1 cellular context compared by ENCODE assay signal in the genomic region with DNA sequence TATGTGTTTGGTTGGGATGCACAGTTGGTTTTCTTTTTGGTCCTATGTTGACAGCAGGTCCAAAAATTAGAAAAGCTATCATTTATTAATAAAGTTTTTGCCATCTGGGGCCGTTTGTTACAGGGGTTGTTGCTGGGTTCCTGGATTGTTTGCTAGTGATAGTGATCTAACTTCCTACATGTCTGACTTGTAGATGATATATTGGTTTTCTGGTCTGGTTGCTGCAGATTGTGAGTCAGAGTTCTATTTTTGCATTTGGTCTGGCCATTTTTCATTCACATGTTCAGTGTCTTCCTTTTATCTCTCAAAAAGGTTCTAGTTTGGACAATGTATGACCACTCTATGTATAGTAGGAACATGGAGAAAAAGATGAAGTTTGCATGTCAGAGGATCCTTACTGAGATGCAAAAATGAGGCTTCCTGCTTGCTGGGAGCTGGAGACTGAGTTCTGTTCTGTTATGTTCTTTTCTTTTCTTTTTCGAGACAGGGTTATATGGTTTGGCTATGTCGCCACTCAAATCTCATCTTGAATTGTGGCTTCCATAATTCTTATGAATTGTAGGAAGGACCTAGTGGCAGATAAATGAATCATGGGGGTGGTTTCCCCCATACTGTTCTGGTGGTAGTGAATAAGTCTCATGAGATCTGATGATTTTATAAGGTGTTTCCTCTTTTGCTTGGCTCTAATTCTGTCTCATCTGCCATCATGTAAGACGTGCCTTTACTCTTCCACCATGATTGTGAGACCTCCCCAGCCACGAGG.
TF ChIP-seq lines count a peak whose summit lies in the region.

No MANE protein-coding gene starts in this region.

TF ChIP-seq in GM12878, 131 proteins besides CTCF, POLR2A, EP300 and RAD21 (continues in another document):
- TF ChIP-seq ASH2L (IDR thresholded peaks at IDR 0.05; ENCODE audit: borderline replicate concordance, low read depth) = no peak
- no peak for TF ChIP-seq YY1 (IDR thresholded peaks at IDR 0.05; ENCODE audit: low read depth, low read length)
- no peak for TF ChIP-seq LARP7 (IDR thresholded peaks at IDR 0.05)
- no peak for TF ChIP-seq NRF1 (conservative IDR thresholded peaks at IDR 0.05; ENCODE audit: low read depth, low read length)
- no peak for TF ChIP-seq CBX5 (IDR thresholded peaks at IDR 0.05; ENCODE audit: low read depth)
- TF ChIP-seq TCF7 (IDR thresholded peaks at IDR 0.05; ENCODE audit: borderline replicate concordance) = peak; percentile 18; the same call in 1 of the 2 replicates
- TF ChIP-seq SREBF1 (IDR thresholded peaks at IDR 0.05; ENCODE audit: low read length) = no peak
- no peak for TF ChIP-seq WRNIP1 (IDR thresholded peaks at IDR 0.05; ENCODE audit: borderline replicate concordance, low read depth, low read length)
- no peak for TF ChIP-seq YBX1 (IDR thresholded peaks at IDR 0.05)
- TF ChIP-seq, protein P1, sequence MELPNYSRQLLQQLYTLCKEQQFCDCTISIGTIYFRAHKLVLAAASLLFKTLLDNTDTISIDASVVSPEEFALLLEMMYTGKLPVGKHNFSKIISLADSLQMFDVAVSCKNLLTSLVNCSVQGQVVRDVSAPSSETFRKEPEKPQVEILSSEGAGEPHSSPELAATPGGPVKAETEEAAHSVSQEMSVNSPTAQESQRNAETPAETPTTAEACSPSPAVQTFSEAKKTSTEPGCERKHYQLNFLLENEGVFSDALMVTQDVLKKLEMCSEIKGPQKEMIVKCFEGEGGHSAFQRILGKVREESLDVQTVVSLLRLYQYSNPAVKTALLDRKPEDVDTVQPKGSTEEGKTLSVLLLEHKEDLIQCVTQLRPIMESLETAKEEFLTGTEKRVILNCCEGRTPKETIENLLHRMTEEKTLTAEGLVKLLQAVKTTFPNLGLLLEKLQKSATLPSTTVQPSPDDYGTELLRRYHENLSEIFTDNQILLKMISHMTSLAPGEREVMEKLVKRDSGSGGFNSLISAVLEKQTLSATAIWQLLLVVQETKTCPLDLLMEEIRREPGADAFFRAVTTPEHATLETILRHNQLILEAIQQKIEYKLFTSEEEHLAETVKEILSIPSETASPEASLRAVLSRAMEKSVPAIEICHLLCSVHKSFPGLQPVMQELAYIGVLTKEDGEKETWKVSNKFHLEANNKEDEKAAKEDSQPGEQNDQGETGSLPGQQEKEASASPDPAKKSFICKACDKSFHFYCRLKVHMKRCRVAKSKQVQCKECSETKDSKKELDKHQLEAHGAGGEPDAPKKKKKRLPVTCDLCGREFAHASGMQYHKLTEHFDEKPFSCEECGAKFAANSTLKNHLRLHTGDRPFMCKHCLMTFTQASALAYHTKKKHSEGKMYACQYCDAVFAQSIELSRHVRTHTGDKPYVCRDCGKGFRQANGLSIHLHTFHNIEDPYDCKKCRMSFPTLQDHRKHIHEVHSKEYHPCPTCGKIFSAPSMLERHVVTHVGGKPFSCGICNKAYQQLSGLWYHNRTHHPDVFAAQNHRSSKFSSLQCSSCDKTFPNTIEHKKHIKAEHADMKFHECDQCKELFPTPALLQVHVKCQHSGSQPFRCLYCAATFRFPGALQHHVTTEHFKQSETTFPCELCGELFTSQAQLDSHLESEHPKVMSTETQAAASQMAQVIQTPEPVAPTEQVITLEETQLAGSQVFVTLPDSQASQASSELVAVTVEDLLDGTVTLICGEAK (IDR thresholded peaks at IDR 0.05; ENCODE audit: borderline replicate concordance) = peak; percentile 84
- no peak for TF ChIP-seq ZNF217 (IDR thresholded peaks at IDR 0.05)
- TF ChIP-seq, protein P2, sequence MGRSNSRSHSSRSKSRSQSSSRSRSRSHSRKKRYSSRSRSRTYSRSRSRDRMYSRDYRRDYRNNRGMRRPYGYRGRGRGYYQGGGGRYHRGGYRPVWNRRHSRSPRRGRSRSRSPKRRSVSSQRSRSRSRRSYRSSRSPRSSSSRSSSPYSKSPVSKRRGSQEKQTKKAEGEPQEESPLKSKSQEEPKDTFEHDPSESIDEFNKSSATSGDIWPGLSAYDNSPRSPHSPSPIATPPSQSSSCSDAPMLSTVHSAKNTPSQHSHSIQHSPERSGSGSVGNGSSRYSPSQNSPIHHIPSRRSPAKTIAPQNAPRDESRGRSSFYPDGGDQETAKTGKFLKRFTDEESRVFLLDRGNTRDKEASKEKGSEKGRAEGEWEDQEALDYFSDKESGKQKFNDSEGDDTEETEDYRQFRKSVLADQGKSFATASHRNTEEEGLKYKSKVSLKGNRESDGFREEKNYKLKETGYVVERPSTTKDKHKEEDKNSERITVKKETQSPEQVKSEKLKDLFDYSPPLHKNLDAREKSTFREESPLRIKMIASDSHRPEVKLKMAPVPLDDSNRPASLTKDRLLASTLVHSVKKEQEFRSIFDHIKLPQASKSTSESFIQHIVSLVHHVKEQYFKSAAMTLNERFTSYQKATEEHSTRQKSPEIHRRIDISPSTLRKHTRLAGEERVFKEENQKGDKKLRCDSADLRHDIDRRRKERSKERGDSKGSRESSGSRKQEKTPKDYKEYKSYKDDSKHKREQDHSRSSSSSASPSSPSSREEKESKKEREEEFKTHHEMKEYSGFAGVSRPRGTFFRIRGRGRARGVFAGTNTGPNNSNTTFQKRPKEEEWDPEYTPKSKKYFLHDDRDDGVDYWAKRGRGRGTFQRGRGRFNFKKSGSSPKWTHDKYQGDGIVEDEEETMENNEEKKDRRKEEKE (IDR thresholded peaks at IDR 0.05) = no peak
- TF ChIP-seq CHD4 (IDR thresholded peaks at IDR 0.05) = no peak
- no peak for TF ChIP-seq KAT2A (conservative IDR thresholded peaks at IDR 0.05; ENCODE audit: control insufficient read depth, low read depth, low read length)
- TF ChIP-seq CBFB (IDR thresholded peaks at IDR 0.05; ENCODE audit: low read depth) = no peak
- no peak for TF ChIP-seq NFYA (IDR thresholded peaks at IDR 0.05; ENCODE audit: borderline replicate concordance, low read depth, low read length)
- no peak for TF ChIP-seq EED (IDR thresholded peaks at IDR 0.05; ENCODE audit: low read depth)
- TF ChIP-seq, protein P3, sequence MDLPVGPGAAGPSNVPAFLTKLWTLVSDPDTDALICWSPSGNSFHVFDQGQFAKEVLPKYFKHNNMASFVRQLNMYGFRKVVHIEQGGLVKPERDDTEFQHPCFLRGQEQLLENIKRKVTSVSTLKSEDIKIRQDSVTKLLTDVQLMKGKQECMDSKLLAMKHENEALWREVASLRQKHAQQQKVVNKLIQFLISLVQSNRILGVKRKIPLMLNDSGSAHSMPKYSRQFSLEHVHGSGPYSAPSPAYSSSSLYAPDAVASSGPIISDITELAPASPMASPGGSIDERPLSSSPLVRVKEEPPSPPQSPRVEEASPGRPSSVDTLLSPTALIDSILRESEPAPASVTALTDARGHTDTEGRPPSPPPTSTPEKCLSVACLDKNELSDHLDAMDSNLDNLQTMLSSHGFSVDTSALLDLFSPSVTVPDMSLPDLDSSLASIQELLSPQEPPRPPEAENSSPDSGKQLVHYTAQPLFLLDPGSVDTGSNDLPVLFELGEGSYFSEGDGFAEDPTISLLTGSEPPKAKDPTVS (IDR thresholded peaks at IDR 0.05; ENCODE audit: low read depth, low read length) = no peak
- TF ChIP-seq ETV6 (conservative IDR thresholded peaks at IDR 0.05 in 1 of 2, IDR thresholded peaks at IDR 0.05 in 1 of 2; ENCODE audit: borderline replicate concordance in 1 of 2, low read depth in 1 of 2) = 0 out of 4 replicates have a peak, but pooled peaks of 1 of the 2 experiments have one; percentile 18
- no peak for TF ChIP-seq TBL1XR1 (IDR thresholded peaks at IDR 0.05; ENCODE audit: low read depth, low read length)
- TF ChIP-seq, protein P4, sequence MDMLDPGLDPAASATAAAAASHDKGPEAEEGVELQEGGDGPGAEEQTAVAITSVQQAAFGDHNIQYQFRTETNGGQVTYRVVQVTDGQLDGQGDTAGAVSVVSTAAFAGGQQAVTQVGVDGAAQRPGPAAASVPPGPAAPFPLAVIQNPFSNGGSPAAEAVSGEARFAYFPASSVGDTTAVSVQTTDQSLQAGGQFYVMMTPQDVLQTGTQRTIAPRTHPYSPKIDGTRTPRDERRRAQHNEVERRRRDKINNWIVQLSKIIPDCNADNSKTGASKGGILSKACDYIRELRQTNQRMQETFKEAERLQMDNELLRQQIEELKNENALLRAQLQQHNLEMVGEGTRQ (IDR thresholded peaks at IDR 0.05; ENCODE audit: borderline replicate concordance, low read depth, low read length) = no peak
- TF ChIP-seq GATAD2B (conservative IDR thresholded peaks at IDR 0.05; ENCODE audit: low read depth) = no peak
- no peak for TF ChIP-seq NR2C1 (IDR thresholded peaks at IDR 0.05)
- TF ChIP-seq, protein P5, sequence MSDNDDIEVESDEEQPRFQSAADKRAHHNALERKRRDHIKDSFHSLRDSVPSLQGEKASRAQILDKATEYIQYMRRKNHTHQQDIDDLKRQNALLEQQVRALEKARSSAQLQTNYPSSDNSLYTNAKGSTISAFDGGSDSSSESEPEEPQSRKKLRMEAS (IDR thresholded peaks at IDR 0.05; ENCODE audit: low read depth, low read length) = no peak
- TF ChIP-seq, protein P6, sequence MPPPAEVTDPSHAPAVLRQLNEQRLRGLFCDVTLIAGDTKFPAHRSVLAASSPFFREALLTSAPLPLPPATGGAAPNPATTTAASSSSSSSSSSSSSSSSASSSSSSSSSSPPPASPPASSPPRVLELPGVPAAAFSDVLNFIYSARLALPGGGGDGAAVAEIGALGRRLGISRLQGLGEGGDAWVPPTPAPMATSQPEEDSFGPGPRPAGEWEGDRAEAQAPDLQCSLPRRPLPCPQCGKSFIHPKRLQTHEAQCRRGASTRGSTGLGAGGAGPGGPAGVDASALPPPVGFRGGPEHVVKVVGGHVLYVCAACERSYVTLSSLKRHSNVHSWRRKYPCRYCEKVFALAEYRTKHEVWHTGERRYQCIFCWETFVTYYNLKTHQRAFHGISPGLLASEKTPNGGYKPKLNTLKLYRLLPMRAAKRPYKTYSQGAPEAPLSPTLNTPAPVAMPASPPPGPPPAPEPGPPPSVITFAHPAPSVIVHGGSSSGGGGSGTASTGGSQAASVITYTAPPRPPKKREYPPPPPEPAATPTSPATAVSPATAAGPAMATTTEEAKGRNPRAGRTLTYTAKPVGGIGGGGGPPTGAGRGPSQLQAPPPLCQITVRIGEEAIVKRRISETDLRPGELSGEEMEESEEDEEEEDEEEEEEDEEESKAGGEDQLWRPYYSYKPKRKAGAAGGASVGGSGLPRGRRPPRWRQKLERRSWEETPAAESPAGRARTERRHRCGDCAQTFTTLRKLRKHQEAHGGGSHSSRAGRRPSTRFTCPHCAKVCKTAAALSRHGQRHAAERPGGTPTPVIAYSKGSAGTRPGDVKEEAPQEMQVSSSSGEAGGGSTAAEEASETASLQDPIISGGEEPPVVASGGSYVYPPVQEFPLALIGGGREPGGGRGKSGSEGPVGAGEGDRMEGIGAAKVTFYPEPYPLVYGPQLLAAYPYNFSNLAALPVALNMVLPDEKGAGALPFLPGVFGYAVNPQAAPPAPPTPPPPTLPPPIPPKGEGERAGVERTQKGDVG (CRISPR knock-in tag; IDR thresholded peaks at IDR 0.05) = no peak
- no peak for TF ChIP-seq POU2F2 (IDR thresholded peaks at IDR 0.05; ENCODE audit: borderline replicate concordance, low read depth, low read length)
- TF ChIP-seq SIX5 (IDR thresholded peaks at IDR 0.05; ENCODE audit: low read depth, low read length, severe bottlenecking) = no peak
- TF ChIP-seq POLR2AphosphoS2 (IDR thresholded peaks at IDR 0.05; ENCODE audit: low read depth, low read length) = no peak
- TF ChIP-seq RFX5 (IDR thresholded peaks at IDR 0.05; ENCODE audit: low read depth, low read length) = no peak
- no peak for TF ChIP-seq NBN (IDR thresholded peaks at IDR 0.05)
- no peak for TF ChIP-seq ESRRA (IDR thresholded peaks at IDR 0.05; ENCODE audit: low read length)
- TF ChIP-seq, protein P7, sequence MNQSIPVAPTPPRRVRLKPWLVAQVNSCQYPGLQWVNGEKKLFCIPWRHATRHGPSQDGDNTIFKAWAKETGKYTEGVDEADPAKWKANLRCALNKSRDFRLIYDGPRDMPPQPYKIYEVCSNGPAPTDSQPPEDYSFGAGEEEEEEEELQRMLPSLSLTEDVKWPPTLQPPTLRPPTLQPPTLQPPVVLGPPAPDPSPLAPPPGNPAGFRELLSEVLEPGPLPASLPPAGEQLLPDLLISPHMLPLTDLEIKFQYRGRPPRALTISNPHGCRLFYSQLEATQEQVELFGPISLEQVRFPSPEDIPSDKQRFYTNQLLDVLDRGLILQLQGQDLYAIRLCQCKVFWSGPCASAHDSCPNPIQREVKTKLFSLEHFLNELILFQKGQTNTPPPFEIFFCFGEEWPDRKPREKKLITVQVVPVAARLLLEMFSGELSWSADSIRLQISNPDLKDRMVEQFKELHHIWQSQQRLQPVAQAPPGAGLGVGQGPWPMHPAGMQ (IDR thresholded peaks at IDR 0.05; ENCODE audit: borderline replicate concordance) = no peak
- no peak for TF ChIP-seq STAT1 (conservative IDR thresholded peaks at IDR 0.05)
- no peak for TF ChIP-seq HCFC1 (IDR thresholded peaks at IDR 0.05; ENCODE audit: low read length)
- TF ChIP-seq, protein P8, sequence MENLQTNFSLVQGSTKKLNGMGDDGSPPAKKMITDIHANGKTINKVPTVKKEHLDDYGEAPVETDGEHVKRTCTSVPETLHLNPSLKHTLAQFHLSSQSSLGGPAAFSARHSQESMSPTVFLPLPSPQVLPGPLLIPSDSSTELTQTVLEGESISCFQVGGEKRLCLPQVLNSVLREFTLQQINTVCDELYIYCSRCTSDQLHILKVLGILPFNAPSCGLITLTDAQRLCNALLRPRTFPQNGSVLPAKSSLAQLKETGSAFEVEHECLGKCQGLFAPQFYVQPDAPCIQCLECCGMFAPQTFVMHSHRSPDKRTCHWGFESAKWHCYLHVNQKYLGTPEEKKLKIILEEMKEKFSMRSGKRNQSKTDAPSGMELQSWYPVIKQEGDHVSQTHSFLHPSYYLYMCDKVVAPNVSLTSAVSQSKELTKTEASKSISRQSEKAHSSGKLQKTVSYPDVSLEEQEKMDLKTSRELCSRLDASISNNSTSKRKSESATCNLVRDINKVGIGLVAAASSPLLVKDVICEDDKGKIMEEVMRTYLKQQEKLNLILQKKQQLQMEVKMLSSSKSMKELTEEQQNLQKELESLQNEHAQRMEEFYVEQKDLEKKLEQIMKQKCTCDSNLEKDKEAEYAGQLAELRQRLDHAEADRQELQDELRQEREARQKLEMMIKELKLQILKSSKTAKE (IDR thresholded peaks at IDR 0.05; ENCODE audit: low read depth, poor library complexity, severe bottlenecking) = no peak
- TF ChIP-seq CREM (IDR thresholded peaks at IDR 0.05; ENCODE audit: low read depth) = peak; percentile 67
- no peak for TF ChIP-seq SREBF2 (IDR thresholded peaks at IDR 0.05; ENCODE audit: low read length)
- no peak for TF ChIP-seq IKZF2 (IDR thresholded peaks at IDR 0.05)
- TF ChIP-seq NFIC (IDR thresholded peaks at IDR 0.05; ENCODE audit: low read depth, low read length) = no peak; the same call in 1 of the 2 replicates
- TF ChIP-seq, protein P9, sequence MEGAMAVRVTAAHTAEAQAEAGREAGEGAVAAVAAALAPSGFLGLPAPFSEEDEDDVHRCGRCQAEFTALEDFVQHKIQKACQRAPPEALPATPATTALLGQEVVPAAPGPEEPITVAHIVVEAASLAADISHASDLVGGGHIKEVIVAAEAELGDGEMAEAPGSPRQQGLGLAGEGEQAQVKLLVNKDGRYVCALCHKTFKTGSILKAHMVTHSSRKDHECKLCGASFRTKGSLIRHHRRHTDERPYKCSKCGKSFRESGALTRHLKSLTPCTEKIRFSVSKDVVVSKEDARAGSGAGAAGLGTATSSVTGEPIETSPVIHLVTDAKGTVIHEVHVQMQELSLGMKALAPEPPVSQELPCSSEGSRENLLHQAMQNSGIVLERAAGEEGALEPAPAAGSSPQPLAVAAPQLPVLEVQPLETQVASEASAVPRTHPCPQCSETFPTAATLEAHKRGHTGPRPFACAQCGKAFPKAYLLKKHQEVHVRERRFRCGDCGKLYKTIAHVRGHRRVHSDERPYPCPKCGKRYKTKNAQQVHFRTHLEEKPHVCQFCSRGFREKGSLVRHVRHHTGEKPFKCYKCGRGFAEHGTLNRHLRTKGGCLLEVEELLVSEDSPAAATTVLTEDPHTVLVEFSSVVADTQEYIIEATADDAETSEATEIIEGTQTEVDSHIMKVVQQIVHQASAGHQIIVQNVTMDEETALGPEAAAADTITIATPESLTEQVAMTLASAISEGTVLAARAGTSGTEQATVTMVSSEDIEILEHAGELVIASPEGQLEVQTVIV (IDR thresholded peaks at IDR 0.05; ENCODE audit: borderline replicate concordance, partially characterized antibody) = no peak
- no peak for TF ChIP-seq HDGF (IDR thresholded peaks at IDR 0.05)
